In genomic region chr3:119205685-119206084, GRCh38 we compare ENCODE assay signal across 32 cellular contexts. TPM values are rescaled to one million over a fixed set of nuclear protein-coding genes. Genes with fewer than 3 reads are reported as not detected.
"Had no signal": no experiment of that assay in that cellular context is flagged by ENCODE, and none has a peak within 500 bp of the region (broad histone marks: within the 10 kb centered on the region; RNA-seq: fewer than 3 reads in every experiment).

No MANE protein-coding gene starts in this region.

- H3K27me3 ChIP-seq: ascending aorta, cardiac muscle cell, heart left ventricle, left lung, spleen, tibial nerve had no signal

- ATAC-seq: effector memory CD8-positive, alpha-beta T cell; left lung; lower lobe of right lung had no signal

- H3K9me3 ChIP-seq: ascending aorta, heart left ventricle, left lung, lower lobe of right lung, spleen, tibial nerve had no signal

- H3K4me3 ChIP-seq: cardiac muscle cell, left lung, lower lobe of right lung, spleen, tibial nerve had no signal

- H3K4me1 ChIP-seq: ascending aorta, left lung had no signal

- H3K27ac ChIP-seq: ascending aorta, cardiac muscle cell, heart left ventricle, lower lobe of right lung had no signal

- DNase-seq: activated CD4-positive, alpha-beta T cell treated with anti-CD3 and anti-CD28 coated beads for 4 hours; activated CD4-positive, alpha-beta T cell treated with anti-CD3 and anti-CD28 coated beads, Interleukin-2, amount 50 U/mL, for 4 hours; activated CD4-positive, CD25-positive, alpha-beta regulatory T cell; activated CD8-positive, alpha-beta memory T cell treated with anti-CD3 and anti-CD28 coated beads for 24 hours; activated effector memory CD4-positive, alpha-beta T cell treated with Interleukin-2 at 50 U/mL for 16 hours; activated naive CD4-positive, alpha-beta T cell treated with Interleukin-2 at 50 U/mL for 16 hours; activated naive CD8-positive, alpha-beta T cell treated with anti-CD3 and anti-CD28 coated beads, Interleukin-2, amount 10 ng/mL, durations not matched to agents 7 days and 5 days; cortex of kidney; effector memory CD8-positive, alpha-beta T cell; heart left ventricle; hypothalamus; immature natural killer cell; left lung; lower lobe of right lung; naive B cell; spleen; stimulated activated naive CD4-positive, alpha-beta T cell treated with Interleukin-2 at 50 U/mL for 16 hours; T-helper 1 cell had no signal

RNA-seq across cellular contexts. Expression of gene UPK1B, which starts 32.3 kb away (rescaled TPM):
- total RNA-seq: activated naive CD8-positive, alpha-beta T cell treated with anti-CD3 and anti-CD28 coated beads, Interleukin-2, amount 10 ng/mL, durations not matched to agents 7 days and 5 days; ascending aorta; cardiac muscle cell; cerebellum; endothelial cell of umbilical vein; fibroblast of lung; lower lobe of right lung; mesenteric fat pad; spleen; tibial nerve had no signal
- polyA plus RNA-seq: endothelial cell of umbilical vein, fibroblast of lung, heart left ventricle, immature natural killer cell, neural cell, spleen had no signal

RNA-seq across cellular contexts. Expression of gene TEX55, which starts 59.7 kb away (rescaled TPM):
- total RNA-seq: activated naive CD8-positive, alpha-beta T cell treated with anti-CD3 and anti-CD28 coated beads, Interleukin-2, amount 10 ng/mL, durations not matched to agents 7 days and 5 days; ascending aorta; cardiac muscle cell; cerebellum; endothelial cell of umbilical vein; fibroblast of lung; fibroblast of villous mesenchyme; heart left ventricle; kidney epithelial cell; left lung; lower lobe of right lung; mesenteric fat pad; right cardiac atrium; spleen; temporal lobe; tibial nerve; urinary bladder had no signal
- polyA plus RNA-seq: cardiac muscle cell, endothelial cell of umbilical vein, esophagus, fibroblast of lung, heart left ventricle, immature natural killer cell, neural cell, right cardiac atrium, spleen, urinary bladder had no signal
